ENCODE assay signal across 1 cellular context in the genomic region with DNA sequence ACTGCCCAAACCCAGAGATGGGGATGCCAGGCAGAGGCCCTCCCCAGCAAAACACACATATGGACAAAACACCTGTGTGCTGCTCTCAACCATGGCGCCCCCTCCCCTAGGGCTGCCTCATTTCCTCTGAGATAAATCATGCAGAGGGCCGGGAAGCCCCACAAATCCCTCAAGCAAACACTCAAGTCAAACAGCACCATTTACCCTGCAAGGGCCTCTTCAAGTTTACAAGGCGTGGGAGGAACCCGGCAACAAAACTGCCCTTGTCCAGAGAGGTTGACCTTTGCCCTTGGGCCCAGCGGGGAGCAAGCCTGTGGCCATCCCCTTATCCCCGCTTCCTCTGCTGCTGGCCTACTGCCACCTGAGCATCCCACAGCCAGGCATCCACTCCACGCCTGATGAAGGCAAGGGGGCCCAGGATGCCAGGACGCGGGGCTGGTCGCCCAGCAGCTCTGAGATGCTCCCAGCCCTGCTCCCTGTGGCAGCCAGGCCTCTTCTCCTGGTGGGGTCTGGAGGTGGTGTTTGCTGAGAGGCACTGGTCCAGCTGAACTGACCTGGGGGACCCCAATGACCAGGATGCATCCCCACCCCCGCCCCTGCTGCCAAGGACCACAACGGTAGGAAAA.
A peak's percentile ranks its signal among the peaks of the same experiment; 100 is the strongest.
TF ChIP-seq lines count a peak whose summit lies in the region.

No MANE protein-coding gene starts in this region.

TF ChIP-seq in HepG2, 621 proteins besides CTCF, POLR2A, EP300 and RAD21 (continued from another document and continues in another):
- TF ChIP-seq, protein P1, sequence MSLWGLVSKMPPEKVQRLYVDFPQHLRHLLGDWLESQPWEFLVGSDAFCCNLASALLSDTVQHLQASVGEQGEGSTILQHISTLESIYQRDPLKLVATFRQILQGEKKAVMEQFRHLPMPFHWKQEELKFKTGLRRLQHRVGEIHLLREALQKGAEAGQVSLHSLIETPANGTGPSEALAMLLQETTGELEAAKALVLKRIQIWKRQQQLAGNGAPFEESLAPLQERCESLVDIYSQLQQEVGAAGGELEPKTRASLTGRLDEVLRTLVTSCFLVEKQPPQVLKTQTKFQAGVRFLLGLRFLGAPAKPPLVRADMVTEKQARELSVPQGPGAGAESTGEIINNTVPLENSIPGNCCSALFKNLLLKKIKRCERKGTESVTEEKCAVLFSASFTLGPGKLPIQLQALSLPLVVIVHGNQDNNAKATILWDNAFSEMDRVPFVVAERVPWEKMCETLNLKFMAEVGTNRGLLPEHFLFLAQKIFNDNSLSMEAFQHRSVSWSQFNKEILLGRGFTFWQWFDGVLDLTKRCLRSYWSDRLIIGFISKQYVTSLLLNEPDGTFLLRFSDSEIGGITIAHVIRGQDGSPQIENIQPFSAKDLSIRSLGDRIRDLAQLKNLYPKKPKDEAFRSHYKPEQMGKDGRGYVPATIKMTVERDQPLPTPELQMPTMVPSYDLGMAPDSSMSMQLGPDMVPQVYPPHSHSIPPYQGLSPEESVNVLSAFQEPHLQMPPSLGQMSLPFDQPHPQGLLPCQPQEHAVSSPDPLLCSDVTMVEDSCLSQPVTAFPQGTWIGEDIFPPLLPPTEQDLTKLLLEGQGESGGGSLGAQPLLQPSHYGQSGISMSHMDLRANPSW (CRISPR knock-in tag; IDR thresholded peaks at IDR 0.05; ENCODE audit: borderline replicate concordance), result peak; percentile 89; the same call in 1 of the 2 replicates
- TF ChIP-seq RCOR2 (CRISPR knock-in tag; IDR thresholded peaks at IDR 0.05), result peak; percentile 97
- TF ChIP-seq SP4 (CRISPR knock-in tag; IDR thresholded peaks at IDR 0.05), result peak; percentile 69; the same call in 1 of the 2 replicates
- TF ChIP-seq ZNF230 (CRISPR knock-in tag; IDR thresholded peaks at IDR 0.05), result peak; percentile 89
- no peak; the same call in 1 of the 2 replicates for TF ChIP-seq ATF7-NPFF (CRISPR knock-in tag; IDR thresholded peaks at IDR 0.05; ENCODE audit: low read depth)
- TF ChIP-seq ISL2 (CRISPR knock-in tag; IDR thresholded peaks at IDR 0.05), result peak; percentile 98
- peak; percentile 75; the same call in 1 of the 2 replicates for TF ChIP-seq ZNF451 (CRISPR knock-in tag; IDR thresholded peaks at IDR 0.05)
- no peak for TF ChIP-seq ZNF546 (CRISPR knock-in tag; conservative IDR thresholded peaks at IDR 0.05)
- peak; percentile 26; the same call in 1 of the 2 replicates for TF ChIP-seq ZNF891 (CRISPR knock-in tag; IDR thresholded peaks at IDR 0.05)
- TF ChIP-seq, protein P2, sequence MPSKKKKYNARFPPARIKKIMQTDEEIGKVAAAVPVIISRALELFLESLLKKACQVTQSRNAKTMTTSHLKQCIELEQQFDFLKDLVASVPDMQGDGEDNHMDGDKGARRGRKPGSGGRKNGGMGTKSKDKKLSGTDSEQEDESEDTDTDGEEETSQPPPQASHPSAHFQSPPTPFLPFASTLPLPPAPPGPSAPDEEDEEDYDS (CRISPR knock-in tag; IDR thresholded peaks at IDR 0.05), result peak; percentile 51; the same call in 1 of the 2 replicates
- TF ChIP-seq ATF1 (CRISPR knock-in tag; IDR thresholded peaks at IDR 0.05), result 0 out of 2 replicates have a peak, but pooled peaks have one; percentile 37
- TF ChIP-seq TOPORS (CRISPR knock-in tag; IDR thresholded peaks at IDR 0.05), result peak; percentile 69; the same call in 1 of the 2 replicates
- TF ChIP-seq, protein P3, sequence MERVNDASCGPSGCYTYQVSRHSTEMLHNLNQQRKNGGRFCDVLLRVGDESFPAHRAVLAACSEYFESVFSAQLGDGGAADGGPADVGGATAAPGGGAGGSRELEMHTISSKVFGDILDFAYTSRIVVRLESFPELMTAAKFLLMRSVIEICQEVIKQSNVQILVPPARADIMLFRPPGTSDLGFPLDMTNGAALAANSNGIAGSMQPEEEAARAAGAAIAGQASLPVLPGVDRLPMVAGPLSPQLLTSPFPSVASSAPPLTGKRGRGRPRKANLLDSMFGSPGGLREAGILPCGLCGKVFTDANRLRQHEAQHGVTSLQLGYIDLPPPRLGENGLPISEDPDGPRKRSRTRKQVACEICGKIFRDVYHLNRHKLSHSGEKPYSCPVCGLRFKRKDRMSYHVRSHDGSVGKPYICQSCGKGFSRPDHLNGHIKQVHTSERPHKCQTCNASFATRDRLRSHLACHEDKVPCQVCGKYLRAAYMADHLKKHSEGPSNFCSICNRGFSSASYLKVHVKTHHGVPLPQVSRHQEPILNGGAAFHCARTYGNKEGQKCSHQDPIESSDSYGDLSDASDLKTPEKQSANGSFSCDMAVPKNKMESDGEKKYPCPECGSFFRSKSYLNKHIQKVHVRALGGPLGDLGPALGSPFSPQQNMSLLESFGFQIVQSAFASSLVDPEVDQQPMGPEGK (CRISPR knock-in tag; IDR thresholded peaks at IDR 0.05), result peak; percentile 98
- TF ChIP-seq, protein P4, sequence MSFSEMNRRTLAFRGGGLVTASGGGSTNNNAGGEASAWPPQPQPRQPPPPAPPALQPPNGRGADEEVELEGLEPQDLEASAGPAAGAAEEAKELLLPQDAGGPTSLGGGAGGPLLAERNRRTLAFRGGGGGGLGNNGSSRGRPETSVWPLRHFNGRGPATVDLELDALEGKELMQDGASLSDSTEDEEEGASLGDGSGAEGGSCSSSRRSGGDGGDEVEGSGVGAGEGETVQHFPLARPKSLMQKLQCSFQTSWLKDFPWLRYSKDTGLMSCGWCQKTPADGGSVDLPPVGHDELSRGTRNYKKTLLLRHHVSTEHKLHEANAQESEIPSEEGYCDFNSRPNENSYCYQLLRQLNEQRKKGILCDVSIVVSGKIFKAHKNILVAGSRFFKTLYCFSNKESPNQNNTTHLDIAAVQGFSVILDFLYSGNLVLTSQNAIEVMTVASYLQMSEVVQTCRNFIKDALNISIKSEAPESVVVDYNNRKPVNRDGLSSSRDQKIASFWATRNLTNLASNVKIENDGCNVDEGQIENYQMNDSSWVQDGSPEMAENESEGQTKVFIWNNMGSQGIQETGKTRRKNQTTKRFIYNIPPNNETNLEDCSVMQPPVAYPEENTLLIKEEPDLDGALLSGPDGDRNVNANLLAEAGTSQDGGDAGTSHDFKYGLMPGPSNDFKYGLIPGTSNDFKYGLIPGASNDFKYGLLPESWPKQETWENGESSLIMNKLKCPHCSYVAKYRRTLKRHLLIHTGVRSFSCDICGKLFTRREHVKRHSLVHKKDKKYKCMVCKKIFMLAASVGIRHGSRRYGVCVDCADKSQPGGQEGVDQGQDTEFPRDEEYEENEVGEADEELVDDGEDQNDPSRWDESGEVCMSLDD (CRISPR knock-in tag; IDR thresholded peaks at IDR 0.05; ENCODE audit: borderline replicate concordance), result peak; percentile 96; the same call in 1 of the 2 replicates
- no peak; the same call in none of the 2 replicates for TF ChIP-seq HDAC1 (CRISPR knock-in tag; IDR thresholded peaks at IDR 0.05)
- TF ChIP-seq, protein P5, sequence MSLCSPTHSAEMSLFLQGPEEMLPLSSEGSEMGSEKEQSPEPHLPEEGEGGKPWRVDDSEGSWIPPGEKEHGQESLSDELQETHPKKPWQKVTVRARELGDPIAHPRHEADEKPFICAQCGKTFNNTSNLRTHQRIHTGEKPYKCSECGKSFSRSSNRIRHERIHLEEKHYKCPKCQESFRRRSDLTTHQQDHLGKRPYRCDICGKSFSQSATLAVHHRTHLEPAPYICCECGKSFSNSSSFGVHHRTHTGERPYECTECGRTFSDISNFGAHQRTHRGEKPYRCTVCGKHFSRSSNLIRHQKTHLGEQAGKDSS (CRISPR knock-in tag; IDR thresholded peaks at IDR 0.05; ENCODE audit: borderline replicate concordance, low read depth), result no peak; the same call in 1 of the 2 replicates
- TF ChIP-seq NKX3-1 (CRISPR knock-in tag; IDR thresholded peaks at IDR 0.05), result peak; percentile 95
- TF ChIP-seq, protein P6, sequence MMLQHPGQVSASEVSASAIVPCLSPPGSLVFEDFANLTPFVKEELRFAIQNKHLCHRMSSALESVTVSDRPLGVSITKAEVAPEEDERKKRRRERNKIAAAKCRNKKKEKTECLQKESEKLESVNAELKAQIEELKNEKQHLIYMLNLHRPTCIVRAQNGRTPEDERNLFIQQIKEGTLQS (CRISPR knock-in tag; IDR thresholded peaks at IDR 0.05), result peak; percentile 58; the same call in 1 of the 2 replicates
- no peak for TF ChIP-seq ZFAT (CRISPR knock-in tag; conservative IDR thresholded peaks at IDR 0.05)
- no peak for TF ChIP-seq ZNF10 (CRISPR knock-in tag; IDR thresholded peaks at IDR 0.05; ENCODE audit: borderline replicate concordance, low read depth)
- peak; percentile 70 for TF ChIP-seq PRMT3 (CRISPR knock-in tag; IDR thresholded peaks at IDR 0.05; ENCODE audit: borderline replicate concordance, low read depth)
- no peak for TF ChIP-seq KLF13 (CRISPR knock-in tag; IDR thresholded peaks at IDR 0.05)
- TF ChIP-seq KLF12 (CRISPR knock-in tag; IDR thresholded peaks at IDR 0.05; ENCODE audit: borderline replicate concordance), result no peak
- TF ChIP-seq TEAD2 (CRISPR knock-in tag; IDR thresholded peaks at IDR 0.05), result no peak
- TF ChIP-seq, protein P7, sequence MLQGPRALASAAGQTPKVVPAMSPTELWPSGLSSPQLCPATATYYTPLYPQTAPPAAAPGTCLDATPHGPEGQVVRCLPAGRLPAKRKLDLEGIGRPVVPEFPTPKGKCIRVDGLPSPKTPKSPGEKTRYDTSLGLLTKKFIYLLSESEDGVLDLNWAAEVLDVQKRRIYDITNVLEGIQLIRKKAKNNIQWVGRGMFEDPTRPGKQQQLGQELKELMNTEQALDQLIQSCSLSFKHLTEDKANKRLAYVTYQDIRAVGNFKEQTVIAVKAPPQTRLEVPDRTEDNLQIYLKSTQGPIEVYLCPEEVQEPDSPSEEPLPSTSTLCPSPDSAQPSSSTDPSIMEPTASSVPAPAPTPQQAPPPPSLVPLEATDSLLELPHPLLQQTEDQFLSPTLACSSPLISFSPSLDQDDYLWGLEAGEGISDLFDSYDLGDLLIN (CRISPR knock-in tag; IDR thresholded peaks at IDR 0.05; ENCODE audit: borderline replicate concordance), result 0 out of 2 replicates have a peak, but pooled peaks have one; percentile 36
- TF ChIP-seq ZZZ3 (CRISPR knock-in tag; IDR thresholded peaks at IDR 0.05; ENCODE audit: borderline replicate concordance), result 0 out of 2 replicates have a peak, but pooled peaks have one; percentile 46
- TF ChIP-seq, protein P8, sequence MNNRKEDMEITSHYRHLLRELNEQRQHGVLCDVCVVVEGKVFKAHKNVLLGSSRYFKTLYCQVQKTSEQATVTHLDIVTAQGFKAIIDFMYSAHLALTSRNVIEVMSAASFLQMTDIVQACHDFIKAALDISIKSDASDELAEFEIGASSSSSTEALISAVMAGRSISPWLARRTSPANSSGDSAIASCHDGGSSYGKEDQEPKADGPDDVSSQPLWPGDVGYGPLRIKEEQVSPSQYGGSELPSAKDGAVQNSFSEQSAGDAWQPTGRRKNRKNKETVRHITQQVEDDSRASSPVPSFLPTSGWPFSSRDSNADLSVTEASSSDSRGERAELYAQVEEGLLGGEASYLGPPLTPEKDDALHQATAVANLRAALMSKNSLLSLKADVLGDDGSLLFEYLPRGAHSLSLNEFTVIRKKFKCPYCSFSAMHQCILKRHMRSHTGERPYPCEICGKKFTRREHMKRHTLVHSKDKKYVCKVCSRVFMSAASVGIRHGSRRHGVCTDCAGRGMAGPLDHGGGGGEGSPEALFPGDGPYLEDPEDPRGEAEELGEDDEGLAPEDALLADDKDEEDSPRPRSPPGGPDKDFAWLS (CRISPR knock-in tag; IDR thresholded peaks at IDR 0.05; ENCODE audit: borderline replicate concordance), result peak; percentile 97
- peak; percentile 90 for TF ChIP-seq FOSL2 (CRISPR knock-in tag; IDR thresholded peaks at IDR 0.05)
- no peak for TF ChIP-seq GPN1 (CRISPR knock-in tag; IDR thresholded peaks at IDR 0.05; ENCODE audit: borderline replicate concordance)
- TF ChIP-seq GATAD1 (CRISPR knock-in tag; IDR thresholded peaks at IDR 0.05), result peak; percentile 61
- no peak for TF ChIP-seq ZFP41 (CRISPR knock-in tag; IDR thresholded peaks at IDR 0.05; ENCODE audit: borderline replicate concordance)
- TF ChIP-seq HMG20A (CRISPR knock-in tag; IDR thresholded peaks at IDR 0.05; ENCODE audit: borderline replicate concordance), result peak; percentile 94; the same call in 1 of the 2 replicates
- no peak for TF ChIP-seq CHD4 (IDR thresholded peaks at IDR 0.05; ENCODE audit: borderline replicate concordance, low read length)
- TF ChIP-seq ZNF552 (CRISPR knock-in tag; IDR thresholded peaks at IDR 0.05; ENCODE audit: borderline replicate concordance), result peak; percentile 76; the same call in 1 of the 2 replicates
- TF ChIP-seq, protein P9, sequence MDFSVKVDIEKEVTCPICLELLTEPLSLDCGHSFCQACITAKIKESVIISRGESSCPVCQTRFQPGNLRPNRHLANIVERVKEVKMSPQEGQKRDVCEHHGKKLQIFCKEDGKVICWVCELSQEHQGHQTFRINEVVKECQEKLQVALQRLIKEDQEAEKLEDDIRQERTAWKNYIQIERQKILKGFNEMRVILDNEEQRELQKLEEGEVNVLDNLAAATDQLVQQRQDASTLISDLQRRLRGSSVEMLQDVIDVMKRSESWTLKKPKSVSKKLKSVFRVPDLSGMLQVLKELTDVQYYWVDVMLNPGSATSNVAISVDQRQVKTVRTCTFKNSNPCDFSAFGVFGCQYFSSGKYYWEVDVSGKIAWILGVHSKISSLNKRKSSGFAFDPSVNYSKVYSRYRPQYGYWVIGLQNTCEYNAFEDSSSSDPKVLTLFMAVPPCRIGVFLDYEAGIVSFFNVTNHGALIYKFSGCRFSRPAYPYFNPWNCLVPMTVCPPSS (IDR thresholded peaks at IDR 0.05), result no peak
- TF ChIP-seq TBX2 (CRISPR knock-in tag; IDR thresholded peaks at IDR 0.05; ENCODE audit: borderline replicate concordance), result peak; percentile 92; the same call in 1 of the 2 replicates
- peak; percentile 79; the same call in 1 of the 2 replicates for TF ChIP-seq ZFP1 (CRISPR knock-in tag; IDR thresholded peaks at IDR 0.05)
- TF ChIP-seq, protein P10, sequence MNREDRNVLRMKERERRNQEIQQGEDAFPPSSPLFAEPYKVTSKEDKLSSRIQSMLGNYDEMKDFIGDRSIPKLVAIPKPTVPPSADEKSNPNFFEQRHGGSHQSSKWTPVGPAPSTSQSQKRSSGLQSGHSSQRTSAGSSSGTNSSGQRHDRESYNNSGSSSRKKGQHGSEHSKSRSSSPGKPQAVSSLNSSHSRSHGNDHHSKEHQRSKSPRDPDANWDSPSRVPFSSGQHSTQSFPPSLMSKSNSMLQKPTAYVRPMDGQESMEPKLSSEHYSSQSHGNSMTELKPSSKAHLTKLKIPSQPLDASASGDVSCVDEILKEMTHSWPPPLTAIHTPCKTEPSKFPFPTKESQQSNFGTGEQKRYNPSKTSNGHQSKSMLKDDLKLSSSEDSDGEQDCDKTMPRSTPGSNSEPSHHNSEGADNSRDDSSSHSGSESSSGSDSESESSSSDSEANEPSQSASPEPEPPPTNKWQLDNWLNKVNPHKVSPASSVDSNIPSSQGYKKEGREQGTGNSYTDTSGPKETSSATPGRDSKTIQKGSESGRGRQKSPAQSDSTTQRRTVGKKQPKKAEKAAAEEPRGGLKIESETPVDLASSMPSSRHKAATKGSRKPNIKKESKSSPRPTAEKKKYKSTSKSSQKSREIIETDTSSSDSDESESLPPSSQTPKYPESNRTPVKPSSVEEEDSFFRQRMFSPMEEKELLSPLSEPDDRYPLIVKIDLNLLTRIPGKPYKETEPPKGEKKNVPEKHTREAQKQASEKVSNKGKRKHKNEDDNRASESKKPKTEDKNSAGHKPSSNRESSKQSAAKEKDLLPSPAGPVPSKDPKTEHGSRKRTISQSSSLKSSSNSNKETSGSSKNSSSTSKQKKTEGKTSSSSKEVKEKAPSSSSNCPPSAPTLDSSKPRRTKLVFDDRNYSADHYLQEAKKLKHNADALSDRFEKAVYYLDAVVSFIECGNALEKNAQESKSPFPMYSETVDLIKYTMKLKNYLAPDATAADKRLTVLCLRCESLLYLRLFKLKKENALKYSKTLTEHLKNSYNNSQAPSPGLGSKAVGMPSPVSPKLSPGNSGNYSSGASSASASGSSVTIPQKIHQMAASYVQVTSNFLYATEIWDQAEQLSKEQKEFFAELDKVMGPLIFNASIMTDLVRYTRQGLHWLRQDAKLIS (CRISPR knock-in tag; IDR thresholded peaks at IDR 0.05), result no peak
- TF ChIP-seq HOXA9 (CRISPR knock-in tag; IDR thresholded peaks at IDR 0.05; ENCODE audit: borderline replicate concordance), result peak; percentile 56; the same call in 1 of the 2 replicates
- 0 out of 2 replicates have a peak, but pooled peaks have one; percentile 34 for TF ChIP-seq ARID2 (CRISPR knock-in tag; IDR thresholded peaks at IDR 0.05; ENCODE audit: borderline replicate concordance)
